Comparison of ENCODE assay signal across 32 cellular contexts in genomic region chr6:125110056-125110455, GRCh38.
"Had no signal": no experiment of that assay in that cellular context is flagged by ENCODE, and none has a peak within 500 bp of the region (broad histone marks: within the 10 kb centered on the region; RNA-seq: fewer than 3 reads in every experiment).

No MANE protein-coding gene starts in this region.

- DNase-seq: Karpas-422, Kasumi-1, MG63, MM.1S, MV-4-11, NCI-H1048, NCI-H1092, NCI-H1092 treated with DMSO at 0.1 percent for 48 hours, NCI-H1105, NCI-H1105 treated with DMSO at 0.1 percent for 48 hours, NCI-H1417, NCI-H1417 treated with DMSO at 0.1 percent for 48 hours, NCI-H1436, NCI-H1436 treated with DMSO at 0.1 percent for 48 hours, NCI-H146, NCI-H1694, NCI-H1694 treated with DMSO at 0.1 percent for 48 hours, NCI-H187, NCI-H187 treated with DMSO at 0.1 percent for 48 hours, NCI-H1930, NCI-H2029, NCI-H2029 treated with DMSO at 0.1 percent for 48 hours, NCI-H2081, NCI-H2081 treated with DMSO at 0.1 percent for 48 hours, NCI-H2107, NCI-H2227 treated with DMSO at 0.1 percent for 48 hours, NCI-H226, NCI-H345, NCI-H446, NCI-H446 treated with DMSO at 0.1 percent for 48 hours, NCI-H510A had no signal

- H3K27ac ChIP-seq: KMS-11 had no signal

- H3K36me3 ChIP-seq: MG63 had no signal

- H3K4me3 ChIP-seq: MG63 had no signal
